ENCODE assay signal across 26 cellular contexts in genomic region chr2:131756141-131756907, GRCh38.
"Had no signal": no experiment of that assay in that cellular context is flagged by ENCODE, and none has a peak within 500 bp of the region (broad histone marks: within the 10 kb centered on the region; RNA-seq: fewer than 3 reads in every experiment).

No MANE protein-coding gene starts in this region.

- ATAC-seq: naive thymus-derived CD4-positive, alpha-beta T cell; natural killer cell; psoas muscle; right cardiac atrium; right lobe of liver; stimulated activated effector memory CD8-positive, alpha-beta T cell treated with anti-CD3 and anti-CD28 coated beads, Interleukin-12 subunit alpha, Interleukin-12 subunit beta, amount 100 ng/mL, for 72 hours; stimulated activated naive B cell treated with anti-CD40 and anti-IgM and Interleukin-4, amounts not matched to agents 10 μg/mL and 1 μg/mL and 100 μg/mL, for 72 hours had no signal

- DNase-seq: naive thymus-derived CD4-positive, alpha-beta T cell; natural killer cell; occipital lobe; ovary; right cardiac atrium; right lobe of liver; stimulated activated CD4-positive, alpha-beta T cell treated with anti-CD3 and anti-CD28 coated beads, Interleukin-15, amount 100 ng/mL, for 24 hours; stimulated activated CD4-positive, alpha-beta T cell treated with anti-CD3 and anti-CD28 coated beads, Interleukin-2, amount 100 ng/mL, for 24 hours; stimulated activated CD4-positive, alpha-beta T cell treated with anti-CD3 and anti-CD28 coated beads, Interleukin-2, amount 100 ng/mL, for 48 hours; stimulated activated CD4-positive, alpha-beta T cell treated with anti-CD3 and anti-CD28 coated beads, Interleukin-4, amount 100 ng/mL, for 24 hours; stimulated activated naive B cell treated with anti-CD40 and anti-IgM and Interleukin-4, amounts not matched to agents 10 μg/mL and 1 μg/mL and 100 μg/mL, for 72 hours; stimulated activated naive CD4-positive, alpha-beta T cell treated with Interleukin-2 at 50 U/mL for 16 hours; stomach; thyroid gland; trophoblast cell had no signal

- H3K9me3 ChIP-seq: ovary, psoas muscle, right lobe of liver, thoracic aorta, thyroid gland, vagina had no signal

- FAIRE-seq: urothelium cell line had no signal

- H3K79me2 ChIP-seq: parathyroid adenoma had no signal

- H2AFZ ChIP-seq: neural progenitor cell, parathyroid adenoma had no signal

- H3K4me1 ChIP-seq: neural progenitor cell, parathyroid adenoma, psoas muscle, right lobe of liver, stomach, thyroid gland, tibial nerve, upper lobe of left lung, vagina had no signal

- H3K4me2 ChIP-seq: neural progenitor cell, smooth muscle cell had no signal

- H3K36me3 ChIP-seq: neural progenitor cell, ovary, right lobe of liver, stomach, thoracic aorta, thyroid gland, upper lobe of left lung, vagina had no signal

- H3K9ac ChIP-seq: neural progenitor cell, parathyroid adenoma had no signal

- H3K27ac ChIP-seq: neural progenitor cell, ovary, parathyroid adenoma, psoas muscle, right lobe of liver, skin epidermis, stomach, thoracic aorta, thyroid gland, tibial nerve, upper lobe of left lung, vagina had no signal

- H3K4me3 ChIP-seq: neural progenitor cell, ovary, psoas muscle, right lobe of liver, skin epidermis, smooth muscle cell, stomach, thoracic aorta, thyroid gland, tibial nerve, upper lobe of left lung, vagina had no signal

- H3K27me3 ChIP-seq: neural progenitor cell, ovary, right lobe of liver, thyroid gland, tibial nerve, upper lobe of left lung, vagina had no signal
